Comparison of ENCODE assay signal across 1 cellular context in the genomic region with DNA sequence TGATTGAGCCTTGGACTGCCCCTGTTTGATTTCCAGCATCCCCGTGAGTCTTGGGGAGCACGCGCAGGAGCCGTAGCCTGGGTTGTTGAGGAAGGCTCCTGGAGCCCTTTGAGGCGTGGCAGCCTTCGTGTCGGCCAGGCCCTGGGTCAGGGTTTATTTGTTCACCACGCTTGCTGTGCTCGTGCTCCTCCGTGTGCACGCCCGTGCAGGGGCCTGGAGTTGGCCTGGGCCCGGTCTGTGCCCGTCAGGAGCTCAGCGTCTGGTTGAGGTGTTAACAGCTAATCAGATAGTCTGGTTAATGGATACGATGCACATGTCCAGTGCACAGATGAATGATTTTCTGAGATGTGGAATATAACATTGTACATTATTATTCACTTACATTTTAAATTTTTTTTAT.
TF ChIP-seq lines count a peak whose summit lies in the region.

No MANE protein-coding gene starts in this region.

TF ChIP-seq in WTC11, 78 proteins besides CTCF, POLR2A, EP300 and RAD21 (continued from another document):
- no peak for TF ChIP-seq CREM (CRISPR knock-in tag; IDR thresholded peaks at IDR 0.05)
- no peak for TF ChIP-seq CBFB (CRISPR knock-in tag; IDR thresholded peaks at IDR 0.05; ENCODE audit: low read depth)
- no peak for TF ChIP-seq MYBL2 (CRISPR knock-in tag; IDR thresholded peaks at IDR 0.05)
